In genomic region chr19:23321953-23322549, GRCh38 we compare ENCODE assay signal across 28 cellular contexts.
DNase-seq lines count a peak whose midpoint lies in the region; ATAC-seq and TF ChIP-seq lines count a peak whose summit lies in the region.
"Had no signal": no experiment of that assay in that cellular context is flagged by ENCODE, and none has a peak within 500 bp of the region (broad histone marks: within the 10 kb centered on the region; RNA-seq: fewer than 3 reads in every experiment).

No MANE protein-coding gene starts in this region.

- H3K4me3 ChIP-seq in NB4 (ENCODE audit: low read depth, low read length), result no peak overlapping the region
- H3K4me3 ChIP-seq: adrenal gland, body of pancreas, heart right ventricle, lower lobe of right lung, thoracic aorta had no signal

- peaks cover 18% of the 10 kb centered on the region for H3K27me3 Mint-ChIP-seq in endothelial cell (ENCODE audit: unreplicated experiment)
- H3K27me3 Mint-ChIP-seq: activated T-helper 17 cell treated with anti-CD3 and anti-CD28 coated beads, Interleukin-2, amount 50 U/mL, for 72 hours; dendritic cell treated with granulocyte-macrophage colony-stimulating factor and Interleukin-4, amounts not matched to agents 40 ng/mL and 50 ng/mL, for 4 days; stimulated activated naive CD8-positive, alpha-beta T cell treated with anti-CD3 and anti-CD28 coated beads, Interleukin-15, Interleukin-2, amounts not matched to agents 100 ng/mL and 50 ng/mL, for 24 hours had no signal

- peaks cover 30% of the 10 kb centered on the region for H3K9me3 Mint-ChIP-seq in endothelial cell (ENCODE audit: unreplicated experiment)

- H3K36me3 Mint-ChIP-seq in endothelial cell (ENCODE audit: low read depth, unreplicated experiment), result peaks cover 52% of the 10 kb centered on the region

- ATAC-seq in Right ventricle myocardium superior (ENCODE audit: poor library complexity), result peak; percentile 11
- ATAC-seq: activated CD8-positive, alpha-beta T cell treated with anti-CD3 and anti-CD28 coated beads, Interleukin-2, amount 10 ng/mL, durations not matched to agents 7 days and 5 days; activated T-helper 17 cell treated with anti-CD3 and anti-CD28 coated beads, Interleukin-2, amount 50 U/mL, for 72 hours; body of pancreas; CD8-positive, alpha-beta T cell; lower lobe of right lung had no signal

- no peak for DNase-seq in Right ventricle myocardium superior
- no peak for DNase-seq in cardiac septum (ENCODE audit: low spot score)
- peak; percentile 92 for DNase-seq in NB4 (ENCODE audit: low read depth)
- no peak for DNase-seq in endothelial cell (ENCODE audit: low spot score)
- DNase-seq in ecto neural progenitor cell (ENCODE audit: low spot score), result no peak
- DNase-seq in NCI-H2196 treated with DMSO at 0.1 percent for 48 hours (lab: John Stamatoyannopoulos, UW; ENCODE audit: unreplicated experiment), result no peak
- DNase-seq in kidney glomerular epithelial cell (lab: John Stamatoyannopoulos, UW), result no peak
- DNase-seq: activated CD4-positive, alpha-beta T cell treated with anti-CD3 and anti-CD28 coated beads for 4 hours; activated CD8-positive, alpha-beta T cell treated with anti-CD3 and anti-CD28 coated beads, Interleukin-2, amount 10 ng/mL, durations not matched to agents 7 days and 5 days; activated naive CD4-positive, alpha-beta T cell treated with anti-CD3 and anti-CD28 coated beads, Interleukin-2, amount 10 ng/mL, durations not matched to agents 7 days and 5 days; adrenal gland; BE2C; body of pancreas; CD8-positive, alpha-beta T cell; H7; heart right ventricle; Karpas-422; kidney; lower lobe of right lung; NCI-H1092 treated with DMSO at 0.1 percent for 48 hours; NCI-H1694 treated with DMSO at 0.1 percent for 48 hours; NCI-H510A had no signal

- TF ChIP-seq CTCF in NB4 (IDR thresholded peaks at IDR 0.05; ENCODE audit: low read depth, low read length), result no peak
- TF ChIP-seq CTCF in endothelial cell (IDR thresholded peaks at IDR 0.05; ENCODE audit: unreplicated experiment), result no peak

- peak overlapping the region; percentile 13 for H3K4me3 Mint-ChIP-seq in endothelial cell (ENCODE audit: unreplicated experiment)
- H3K4me3 Mint-ChIP-seq: activated CD8-positive, alpha-beta T cell treated with anti-CD3 and anti-CD28 coated beads, Interleukin-2, amount 10 ng/mL, durations not matched to agents 7 days and 5 days; activated naive CD4-positive, alpha-beta T cell treated with anti-CD3 and anti-CD28 coated beads, Interleukin-2, amount 10 ng/mL, durations not matched to agents 7 days and 5 days; activated T-helper 17 cell treated with anti-CD3 and anti-CD28 coated beads, Interleukin-2, amount 50 U/mL, for 72 hours; CD8-positive, alpha-beta T cell; dendritic cell treated with granulocyte-macrophage colony-stimulating factor and Interleukin-4, amounts not matched to agents 40 ng/mL and 50 ng/mL, for 4 days; nephron; stimulated activated naive CD8-positive, alpha-beta T cell treated with anti-CD3 and anti-CD28 coated beads, Interleukin-15, Interleukin-2, amounts not matched to agents 100 ng/mL and 50 ng/mL, for 24 hours; T-helper 2 cell treated with Interferon-gamma antibody and Interleukin-4, amounts not matched to agents 5 μg/mL and 100 μg/mL, for 36 hours had no signal

- TF ChIP-seq POLR2A in NB4 (IDR thresholded peaks at IDR 0.05; ENCODE audit: extremely low read depth, insufficient read length), result no peak

- no peaks in the 10 kb centered on the region for H3K4me1 Mint-ChIP-seq in endothelial cell (ENCODE audit: unreplicated experiment)
- H3K4me1 Mint-ChIP-seq: activated naive CD4-positive, alpha-beta T cell treated with anti-CD3 and anti-CD28 coated beads, Interleukin-2, amount 10 ng/mL, durations not matched to agents 7 days and 5 days; nephron had no signal

- intact Hi-C loops in Right ventricle myocardium superior (cut with DNase I), result loop anchor here (2.0 kb wide), 1 partner anchor 145 kb away; no protein-coding TSS in a partner anchor
- intact Hi-C loops in cardiac septum (cut with DNase I), result loop anchor here (1.0 kb wide), 1 partner anchor 143 kb away; no protein-coding TSS in a partner anchor

- H3K27ac Mint-ChIP-seq in endothelial cell (ENCODE audit: unreplicated experiment), result no peak overlapping the region
- H3K27ac Mint-ChIP-seq: activated CD8-positive, alpha-beta T cell treated with anti-CD3 and anti-CD28 coated beads, Interleukin-2, amount 10 ng/mL, durations not matched to agents 7 days and 5 days; activated naive CD4-positive, alpha-beta T cell treated with anti-CD3 and anti-CD28 coated beads, Interleukin-2, amount 10 ng/mL, durations not matched to agents 7 days and 5 days; activated T-helper 17 cell treated with anti-CD3 and anti-CD28 coated beads, Interleukin-2, amount 50 U/mL, for 72 hours; CD8-positive, alpha-beta T cell; dendritic cell treated with granulocyte-macrophage colony-stimulating factor and Interleukin-4, amounts not matched to agents 40 ng/mL and 50 ng/mL, for 4 days; nephron; stimulated activated naive CD8-positive, alpha-beta T cell treated with anti-CD3 and anti-CD28 coated beads, Interleukin-15, Interleukin-2, amounts not matched to agents 100 ng/mL and 50 ng/mL, for 24 hours; T-helper 2 cell treated with Interferon-gamma antibody and Interleukin-4, amounts not matched to agents 5 μg/mL and 100 μg/mL, for 36 hours had no signal
